ENCODE assay signal across 28 cellular contexts in the genomic region with DNA sequence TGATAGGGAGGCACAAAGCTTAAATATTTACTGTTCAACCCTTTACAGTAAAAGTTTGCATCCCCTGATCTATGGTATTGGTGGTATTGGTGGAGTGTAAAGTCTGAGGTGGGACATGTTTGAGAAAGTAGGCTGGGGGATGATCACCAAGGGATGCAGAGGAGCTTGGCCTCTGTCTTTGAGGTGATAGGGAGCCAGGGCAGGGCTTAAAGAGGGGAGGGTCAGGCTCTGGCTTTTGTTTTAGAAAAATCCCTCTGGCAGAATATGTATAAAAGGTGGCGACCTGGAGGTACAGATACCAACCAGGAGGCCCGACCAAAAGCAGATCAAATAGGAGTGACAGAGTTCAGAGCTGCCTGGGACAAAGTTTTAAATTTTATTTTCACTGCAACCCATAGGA.
"Had no signal": no experiment of that assay in that cellular context is flagged by ENCODE, and none has a peak within 500 bp of the region (broad histone marks: within the 10 kb centered on the region; RNA-seq: fewer than 3 reads in every experiment).

No MANE protein-coding gene starts in this region.

- H3K27me3 ChIP-seq: adrenal gland, ascending aorta, brain microvascular endothelial cell, foreskin keratinocyte, left lung, sigmoid colon, suprapubic skin, tibial nerve, uterus had no signal

- H3K4me2 ChIP-seq: smooth muscle cell had no signal

- DNase-seq: activated CD4-positive, alpha-beta T cell treated with anti-CD3 and anti-CD28 coated beads for 36 hours; activated CD4-positive, alpha-beta T cell treated with anti-CD3 and anti-CD28 coated beads, Interleukin-2, amount 50 U/mL, for 4 hours; activated CD8-positive, alpha-beta memory T cell treated with anti-CD3 and anti-CD28 coated beads for 24 hours; activated CD8-positive, alpha-beta memory T cell treated with anti-CD3 and anti-CD28 coated beads, Interleukin-2, amount 50 U/mL, for 4 hours; activated naive CD4-positive, alpha-beta T cell; activated T-cell treated with anti-CD3 and anti-CD28 coated beads, Interleukin-2, amount 50 U/mL, for 4 hours; adrenal gland; brain microvascular endothelial cell; caudate nucleus; dermis blood vessel endothelial cell; effector memory CD4-positive, alpha-beta T cell; foreskin keratinocyte; immature natural killer cell; left lung; natural killer cell; retina; sigmoid colon; stimulated activated CD4-positive, alpha-beta T cell treated with anti-CD3 and anti-CD28 coated beads, Interleukin-4, amount 100 ng/mL, for 1 hour; stimulated activated naive CD8-positive, alpha-beta T cell treated with anti-CD3 and anti-CD28 coated beads, Interleukin-15, amount 100 ng/mL, for 72 hours; uterus had no signal

- H3K36me3 Mint-ChIP-seq: natural killer cell had no signal

- H3K4me3 Mint-ChIP-seq: activated CD4-positive, alpha-beta T cell treated with anti-CD3 and anti-CD28 coated beads for 36 hours; activated naive CD8-positive, alpha-beta T cell; activated T-cell treated with anti-CD3 and anti-CD28 coated beads, Interleukin-2, amount 50 U/mL, for 4 hours; immature natural killer cell; mesothelial cell of epicardium; natural killer cell; stimulated activated naive CD8-positive, alpha-beta T cell treated with anti-CD3 and anti-CD28 coated beads, Interleukin-15, amount 100 ng/mL, for 72 hours had no signal

- H3K27me3 Mint-ChIP-seq: activated CD4-positive, alpha-beta T cell treated with anti-CD3 and anti-CD28 coated beads for 36 hours; activated naive CD8-positive, alpha-beta T cell; progenitor cell of endocrine pancreas; stimulated activated naive CD8-positive, alpha-beta T cell treated with anti-CD3 and anti-CD28 coated beads, Interleukin-15, amount 100 ng/mL, for 72 hours had no signal

- H3K36me3 ChIP-seq: uterus had no signal

- H3K4me3 ChIP-seq: adrenal gland, ascending aorta, left lung, sigmoid colon, smooth muscle cell, suprapubic skin, tibial nerve, uterus had no signal

- ATAC-seq: activated CD4-positive, alpha-beta T cell treated with anti-CD3 and anti-CD28 coated beads for 36 hours; activated T-cell treated with anti-CD3 and anti-CD28 coated beads, Interleukin-2, amount 50 U/mL, for 4 hours; foreskin keratinocyte; left lung; natural killer cell; stimulated activated naive CD8-positive, alpha-beta T cell treated with anti-CD3 and anti-CD28 coated beads, Interleukin-15, amount 100 ng/mL, for 72 hours had no signal

- H3K27ac Mint-ChIP-seq: activated CD4-positive, alpha-beta T cell treated with anti-CD3 and anti-CD28 coated beads for 36 hours; activated naive CD8-positive, alpha-beta T cell; activated T-helper 2 cell treated with anti-CD3 and anti-CD28 coated beads, Interferon-gamma antibody, Interleukin-2, Interleukin-4, amounts not matched to agents 10 μg/mL and 5 μg/mL and 100 μg/mL, durations not matched to agents 14 hours and 24 hours and 36 hours; mesothelial cell of epicardium; natural killer cell; progenitor cell of endocrine pancreas; stimulated activated naive CD8-positive, alpha-beta T cell treated with anti-CD3 and anti-CD28 coated beads, Interleukin-15, amount 100 ng/mL, for 72 hours had no signal

- H3K9me3 Mint-ChIP-seq: activated T-cell treated with anti-CD3 and anti-CD28 coated beads, Interleukin-2, amount 50 U/mL, for 4 hours; immature natural killer cell; natural killer cell had no signal

- H3K9me3 ChIP-seq: adrenal gland, ascending aorta, left lung, sigmoid colon, suprapubic skin, tibial nerve, uterus had no signal

- H3K27ac ChIP-seq: adrenal gland, ascending aorta, brain microvascular endothelial cell, foreskin keratinocyte, left lung, sigmoid colon, suprapubic skin, uterus had no signal
